In genomic region chr7:5636446-5636835, GRCh38 we compare ENCODE assay signal across 8 cellular contexts. TPM values are rescaled to one million over a fixed set of nuclear protein-coding genes. Genes with fewer than 3 reads are reported as not detected.
DNase-seq lines count a peak whose midpoint lies in the region; ATAC-seq, FAIRE-seq and TF ChIP-seq lines count a peak whose summit lies in the region.

No MANE protein-coding gene starts in this region.

- H3K36me3 Mint-ChIP-seq in osteocyte (ENCODE audit: unreplicated experiment) = peaks cover 18% of the 10 kb centered on the region
- H3K36me3 Mint-ChIP-seq in activated CD8-positive, alpha-beta memory T cell treated with anti-CD3 and anti-CD28 coated beads, Interleukin-2, amount 10 ng/mL, durations not matched to agents 7 days and 5 days = peaks cover 25% of the 10 kb centered on the region

- peak; percentile 15 for FAIRE-seq in frontal cortex (lab: Jason Lieb, UNC)

- H3K27me3 Mint-ChIP-seq in osteocyte (ENCODE audit: unreplicated experiment) = no peaks in the 10 kb centered on the region
- no peaks in the 10 kb centered on the region for H3K27me3 Mint-ChIP-seq in activated CD8-positive, alpha-beta memory T cell treated with anti-CD3 and anti-CD28 coated beads, Interleukin-2, amount 10 ng/mL, durations not matched to agents 7 days and 5 days

- H3K4me1 Mint-ChIP-seq in osteocyte (ENCODE audit: unreplicated experiment) = peaks cover 65% of the 10 kb centered on the region
- H3K4me1 Mint-ChIP-seq in activated CD8-positive, alpha-beta memory T cell treated with anti-CD3 and anti-CD28 coated beads, Interleukin-2, amount 10 ng/mL, durations not matched to agents 7 days and 5 days = peaks cover 17% of the 10 kb centered on the region

- ATAC-seq in activated CD8-positive, alpha-beta memory T cell treated with anti-CD3 and anti-CD28 coated beads, Interleukin-2, amount 10 ng/mL, durations not matched to agents 7 days and 5 days = no peak

- H3K9me3 Mint-ChIP-seq in osteocyte (ENCODE audit: unreplicated experiment) = no peaks in the 10 kb centered on the region
- no peaks in the 10 kb centered on the region for H3K9me3 Mint-ChIP-seq in activated CD8-positive, alpha-beta memory T cell treated with anti-CD3 and anti-CD28 coated beads, Interleukin-2, amount 10 ng/mL, durations not matched to agents 7 days and 5 days (ENCODE audit: low read depth)

- DNase-seq in C1 segment of cervical spinal cord (lab: John Stamatoyannopoulos, UW) (peak in 8 of 14 donors; percentile 33 to 59 (median 38)), SK-MEL-5 (ENCODE audit: low read depth, low spot score) (peak; percentile 94), frontal cortex (ENCODE audit: low spot score in 2 of 2) (peak in 1 of 2 donors; percentile 57), osteocyte (ENCODE audit: extremely low spot score, unreplicated experiment) (no peak), NCI-H226 (no peak), NCI-H82 (lab: John Stamatoyannopoulos, UW) (no peak), NCI-H2029 treated with DMSO at 0.1 percent for 48 hours (lab: John Stamatoyannopoulos, UW) (no peak)
- DNase-seq in activated CD8-positive, alpha-beta memory T cell treated with anti-CD3 and anti-CD28 coated beads, Interleukin-2, amount 10 ng/mL, durations not matched to agents 7 days and 5 days = no peak

- CTCF ChIA-PET in activated CD8-positive, alpha-beta memory T cell treated with anti-CD3 and anti-CD28 coated beads, Interleukin-2, amount 10 ng/mL, durations not matched to agents 7 days and 5 days (lab: Charles Lee) = interaction anchor here (1.2 kb wide), 1 partner anchor 29 kb away, joined by 3 read pairs; no protein-coding TSS in a partner anchor

- in situ Hi-C loops in SK-MEL-5 (cut with HindIII; ENCODE audit: low pct_unique_long_range_greater_than_20kb, low sequenced_read_pairs) = no loop called here

- H3K4me3 Mint-ChIP-seq in osteocyte (ENCODE audit: unreplicated experiment) = peak overlapping the region; percentile 63
- no peak overlapping the region for H3K4me3 Mint-ChIP-seq in activated CD8-positive, alpha-beta memory T cell treated with anti-CD3 and anti-CD28 coated beads, Interleukin-2, amount 10 ng/mL, durations not matched to agents 7 days and 5 days

- peak overlapping the region; percentile 98 for H3K27ac Mint-ChIP-seq in osteocyte (ENCODE audit: unreplicated experiment)
- no peak overlapping the region for H3K27ac Mint-ChIP-seq in activated CD8-positive, alpha-beta memory T cell treated with anti-CD3 and anti-CD28 coated beads, Interleukin-2, amount 10 ng/mL, durations not matched to agents 7 days and 5 days

- TF ChIP-seq CTCF in osteocyte (IDR thresholded peaks at IDR 0.05) = no peak

RNA-seq across cellular contexts. Expression of gene FSCN1, which starts 43.8 kb away (rescaled TPM):
- total RNA-seq in SK-MEL-5 (2014; rRNA removed; shearing (Covaris generic)) = 5.5 and 8.6 TPM in 2 replicates
- polyA plus RNA-seq in SK-MEL-5 (2015; cell fraction: cytosol; rRNA removed) = 29.5 and 31.7 TPM in 2 replicates
- polyA plus RNA-seq in SK-MEL-5 (2015; cell fraction: nucleus; rRNA removed) = 5.5 and 6.8 TPM in 2 replicates
- total RNA-seq in frontal cortex (199 TPM), osteocyte (186 and 199 TPM in 2 replicates)
- 1 to 10 TPM; 4.4 to 6.2 TPM for total RNA-seq in activated CD8-positive, alpha-beta memory T cell treated with anti-CD3 and anti-CD28 coated beads, Interleukin-2, amount 10 ng/mL, durations not matched to agents 7 days and 5 days

Comparison
In these comparisons a context has a peak if more than half of its experiments do, and no peak if none do; other contexts are left out.
1. DNase-seq: peak in C1 segment of cervical spinal cord (8 of 14) and SK-MEL-5 (single experiment); none in osteocyte (single experiment), NCI-H226 (single experiment), NCI-H82 (single experiment), NCI-H2029 treated with DMSO at 0.1 percent for 48 hours (single experiment) and activated CD8-positive, alpha-beta memory T cell treated with anti-CD3 and anti-CD28 coated beads, Interleukin-2, amount 10 ng/mL, durations not matched to agents 7 days and 5 days (single experiment).
2. RNA of gene FSCN1, which starts 43.8 kb away (total RNA-seq): 199 TPM in frontal cortex (single experiment) and 186 to 199 TPM in osteocyte; 4.4 to 6.2 TPM in activated CD8-positive, alpha-beta memory T cell treated with anti-CD3 and anti-CD28 coated beads, Interleukin-2, amount 10 ng/mL, durations not matched to agents 7 days and 5 days and 5.5 to 8.6 TPM in SK-MEL-5; every median in the first group is over 10 times any median in the second.